In the genomic region with DNA sequence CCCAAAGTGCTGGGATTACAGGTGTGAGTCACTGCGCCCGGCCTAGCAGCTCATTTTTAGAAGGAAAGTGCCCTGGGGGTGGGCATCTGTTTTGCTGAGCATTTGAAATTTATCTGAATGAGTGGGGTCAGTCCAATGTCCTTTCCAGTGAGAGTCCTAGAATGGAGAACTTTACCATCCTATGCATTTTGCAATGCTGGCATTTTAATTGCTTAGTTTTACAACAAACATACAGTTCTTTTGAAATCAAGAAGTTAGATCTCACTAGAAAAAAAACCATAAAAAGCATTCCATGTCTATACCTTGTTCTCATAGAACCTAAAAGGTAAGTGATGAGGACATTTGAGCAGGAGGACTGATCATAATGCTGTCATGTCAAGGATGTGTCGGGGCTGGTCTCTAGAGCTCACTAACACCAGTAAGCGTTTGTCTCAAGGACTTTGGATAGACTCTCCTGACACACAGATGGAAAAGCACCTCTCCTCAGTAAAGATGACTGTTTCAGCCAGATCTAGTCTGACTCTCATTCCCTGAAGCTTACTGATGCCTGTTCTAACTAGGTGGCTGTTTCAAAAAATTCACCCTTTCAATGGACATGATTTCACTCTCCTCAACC, we compare ENCODE assay signal across 19 cellular contexts.
DNase-seq lines count a peak whose midpoint lies in the region; ATAC-seq and TF ChIP-seq lines count a peak whose summit lies in the region.
"Had no signal": no experiment of that assay in that cellular context is flagged by ENCODE, and none has a peak within 500 bp of the region (broad histone marks: within the 10 kb centered on the region; RNA-seq: fewer than 3 reads in every experiment).

No MANE protein-coding gene starts in this region.

- POLR2A ChIA-PET in activated CD8-positive, alpha-beta T cell treated with anti-CD3 and anti-CD28 coated beads, Interleukin-2, amount 10 ng/mL, durations not matched to agents 7 days and 5 days (lab: Charles Lee), result no interaction called here
- POLR2A ChIA-PET in activated CD8-positive, alpha-beta T cell treated with anti-CD3 and anti-CD28 coated beads for 36 hours (lab: Charles Lee), result no interaction called here
- POLR2A ChIA-PET in WTC11 (lab: Charles Lee), result no interaction called here
- POLR2A ChIA-PET in activated CD4-positive, alpha-beta memory T cell treated with anti-CD3 and anti-CD28 coated beads, Interleukin-2, amount 10 ng/mL, durations not matched to agents 7 days and 5 days (lab: Charles Lee), result interaction anchor here (2.3 to 2.4 kb wide), 2 partner anchors 8 to 39 kb away, joined by 6 to 11 read pairs; no protein-coding TSS in a partner anchor

- H3K27me3 ChIP-seq in foreskin keratinocyte (no peaks in the 10 kb centered on the region), osteoblast (ENCODE audit: insufficient read depth, low read length) (no peaks in the 10 kb centered on the region)

- H3K36me3 Mint-ChIP-seq in activated CD8-positive, alpha-beta T cell treated with anti-CD3 and anti-CD28 coated beads, Interleukin-2, amount 10 ng/mL, durations not matched to agents 7 days and 5 days (ENCODE audit: low read depth), result peaks cover 6% of the 10 kb centered on the region
- H3K36me3 Mint-ChIP-seq in activated CD8-positive, alpha-beta T cell treated with anti-CD3 and anti-CD28 coated beads for 36 hours (ENCODE audit: low read depth), result no peaks in the 10 kb centered on the region
- H3K36me3 Mint-ChIP-seq in WTC11, result peaks cover 19% of the 10 kb centered on the region
- H3K36me3 Mint-ChIP-seq in activated CD4-positive, alpha-beta memory T cell treated with anti-CD3 and anti-CD28 coated beads, Interleukin-2, amount 10 ng/mL, durations not matched to agents 7 days and 5 days (ENCODE audit: low read depth), result peaks cover 13% of the 10 kb centered on the region
- H3K36me3 Mint-ChIP-seq in stimulated activated memory B cell treated with anti-CD40 and anti-IgM and Interleukin-4, amounts not matched to agents 10 μg/mL and 1 μg/mL and 100 μg/mL, for 72 hours, result no peaks in the 10 kb centered on the region
- H3K36me3 Mint-ChIP-seq: CD14-positive monocyte, IgD-negative memory B cell had no signal

- no peaks in the 10 kb centered on the region for H3K27me3 Mint-ChIP-seq in activated CD8-positive, alpha-beta T cell treated with anti-CD3 and anti-CD28 coated beads, Interleukin-2, amount 10 ng/mL, durations not matched to agents 7 days and 5 days (ENCODE audit: low read depth)
- no peaks in the 10 kb centered on the region for H3K27me3 Mint-ChIP-seq in activated CD8-positive, alpha-beta T cell treated with anti-CD3 and anti-CD28 coated beads for 36 hours
- H3K27me3 Mint-ChIP-seq in WTC11 (ENCODE audit: low read depth), result no peaks in the 10 kb centered on the region
- no peaks in the 10 kb centered on the region for H3K27me3 Mint-ChIP-seq in activated CD4-positive, alpha-beta memory T cell treated with anti-CD3 and anti-CD28 coated beads, Interleukin-2, amount 10 ng/mL, durations not matched to agents 7 days and 5 days
- peaks cover 18% of the 10 kb centered on the region for H3K27me3 Mint-ChIP-seq in stimulated activated memory B cell treated with anti-CD40 and anti-IgM and Interleukin-4, amounts not matched to agents 10 μg/mL and 1 μg/mL and 100 μg/mL, for 72 hours

- no peak overlapping the region for H3K4me2 ChIP-seq in osteoblast (ENCODE audit: insufficient read depth, low read length)
- H3K4me2 ChIP-seq: PC-9 had no signal

- no peak overlapping the region for H3K4me3 Mint-ChIP-seq in activated CD8-positive, alpha-beta T cell treated with anti-CD3 and anti-CD28 coated beads, Interleukin-2, amount 10 ng/mL, durations not matched to agents 7 days and 5 days
- H3K4me3 Mint-ChIP-seq in activated CD8-positive, alpha-beta T cell treated with anti-CD3 and anti-CD28 coated beads for 36 hours, result no peak overlapping the region
- H3K4me3 Mint-ChIP-seq in WTC11, result no peak overlapping the region
- no peak overlapping the region for H3K4me3 Mint-ChIP-seq in activated CD4-positive, alpha-beta memory T cell treated with anti-CD3 and anti-CD28 coated beads, Interleukin-2, amount 10 ng/mL, durations not matched to agents 7 days and 5 days
- no peak overlapping the region for H3K4me3 Mint-ChIP-seq in stimulated activated memory B cell treated with anti-CD40 and anti-IgM and Interleukin-4, amounts not matched to agents 10 μg/mL and 1 μg/mL and 100 μg/mL, for 72 hours
- H3K4me3 Mint-ChIP-seq: CD14-positive monocyte, IgD-negative memory B cell had no signal

- no peaks in the 10 kb centered on the region for H3K9me3 Mint-ChIP-seq in activated CD8-positive, alpha-beta T cell treated with anti-CD3 and anti-CD28 coated beads, Interleukin-2, amount 10 ng/mL, durations not matched to agents 7 days and 5 days (ENCODE audit: insufficient read depth)
- H3K9me3 Mint-ChIP-seq in activated CD8-positive, alpha-beta T cell treated with anti-CD3 and anti-CD28 coated beads for 36 hours, result no peaks in the 10 kb centered on the region
- H3K9me3 Mint-ChIP-seq in WTC11, result no peaks in the 10 kb centered on the region
- no peaks in the 10 kb centered on the region for H3K9me3 Mint-ChIP-seq in activated CD4-positive, alpha-beta memory T cell treated with anti-CD3 and anti-CD28 coated beads, Interleukin-2, amount 10 ng/mL, durations not matched to agents 7 days and 5 days
- no peaks in the 10 kb centered on the region for H3K9me3 Mint-ChIP-seq in stimulated activated memory B cell treated with anti-CD40 and anti-IgM and Interleukin-4, amounts not matched to agents 10 μg/mL and 1 μg/mL and 100 μg/mL, for 72 hours
- H3K9me3 Mint-ChIP-seq: IgD-negative memory B cell had no signal

- H2AFZ ChIP-seq in osteoblast (ENCODE audit: low read length), result no peak overlapping the region
- H2AFZ ChIP-seq: PC-9 had no signal

- H3K4me3 ChIP-seq in osteoblast (ENCODE audit: insufficient read depth, low read length), result no peak overlapping the region
- H3K4me3 ChIP-seq: PC-9 had no signal

- no peaks in the 10 kb centered on the region for H3K79me2 ChIP-seq in osteoblast (ENCODE audit: insufficient read depth, low read length)

- H4K20me1 ChIP-seq in osteoblast (ENCODE audit: insufficient read depth, low read length), result no peaks in the 10 kb centered on the region

- H3K4me1 Mint-ChIP-seq in activated CD8-positive, alpha-beta T cell treated with anti-CD3 and anti-CD28 coated beads, Interleukin-2, amount 10 ng/mL, durations not matched to agents 7 days and 5 days (ENCODE audit: low read depth), result peaks cover 44% of the 10 kb centered on the region
- H3K4me1 Mint-ChIP-seq in activated CD8-positive, alpha-beta T cell treated with anti-CD3 and anti-CD28 coated beads for 36 hours (ENCODE audit: low read depth), result peaks cover 63% of the 10 kb centered on the region
- peaks cover 4% of the 10 kb centered on the region; the same call in 1 of the 2 replicates for H3K4me1 Mint-ChIP-seq in WTC11
- peaks cover 35% of the 10 kb centered on the region for H3K4me1 Mint-ChIP-seq in activated CD4-positive, alpha-beta memory T cell treated with anti-CD3 and anti-CD28 coated beads, Interleukin-2, amount 10 ng/mL, durations not matched to agents 7 days and 5 days
- H3K4me1 Mint-ChIP-seq in stimulated activated memory B cell treated with anti-CD40 and anti-IgM and Interleukin-4, amounts not matched to agents 10 μg/mL and 1 μg/mL and 100 μg/mL, for 72 hours, result peaks cover 15% of the 10 kb centered on the region

- CTCF ChIA-PET in activated CD8-positive, alpha-beta T cell treated with anti-CD3 and anti-CD28 coated beads, Interleukin-2, amount 10 ng/mL, durations not matched to agents 7 days and 5 days (lab: Charles Lee), result interaction anchor here (1.8 to 2.2 kb wide), 2 partner anchors 13 to 64 kb away, joined by 7 to 10 read pairs; no protein-coding TSS in a partner anchor
- CTCF ChIA-PET in activated CD8-positive, alpha-beta T cell treated with anti-CD3 and anti-CD28 coated beads for 36 hours (lab: Charles Lee), result interaction anchor here (1.0 to 2.5 kb wide), 5 partner anchors 13 to 309 kb away, joined by 3 to 20 read pairs (median 5); no protein-coding TSS in a partner anchor
- CTCF ChIA-PET in WTC11 (lab: Charles Lee), result interaction anchor here (1.5 kb wide), 1 partner anchor 17 kb away, joined by 3 read pairs; no protein-coding TSS in a partner anchor
- CTCF ChIA-PET in activated CD4-positive, alpha-beta memory T cell treated with anti-CD3 and anti-CD28 coated beads, Interleukin-2, amount 10 ng/mL, durations not matched to agents 7 days and 5 days (lab: Charles Lee), result interaction anchor here (0.6 to 1.8 kb wide), 2 partner anchors 13 to 16 kb away, joined by 3 to 4 read pairs; no protein-coding TSS in a partner anchor

- H3K27ac ChIP-seq in foreskin keratinocyte, result peak overlapping the region; percentile 44
- no peak overlapping the region for H3K27ac ChIP-seq in osteoblast (ENCODE audit: low read depth, low read length)
- H3K27ac ChIP-seq: PC-9 had no signal

- TF ChIP-seq CTCF in activated CD8-positive, alpha-beta T cell treated with anti-CD3 and anti-CD28 coated beads for 36 hours (IDR thresholded peaks at IDR 0.05), result no peak
- TF ChIP-seq CTCF in WTC11 (IDR thresholded peaks at IDR 0.05) (no peak), foreskin keratinocyte (conservative IDR thresholded peaks at IDR 0.05) (no peak), osteoblast (IDR thresholded peaks at IDR 0.05; ENCODE audit: extremely low read depth, low read depth, low read length) (no peak)

- H3K36me3 ChIP-seq in osteoblast (ENCODE audit: insufficient read depth, low read length), result no peaks in the 10 kb centered on the region

- intact Hi-C loops in activated CD8-positive, alpha-beta T cell treated with anti-CD3 and anti-CD28 coated beads for 36 hours (cut with micrococcal nuclease), result no loop called here

- DNase-seq in activated CD8-positive, alpha-beta T cell treated with anti-CD3 and anti-CD28 coated beads, Interleukin-2, amount 10 ng/mL, durations not matched to agents 7 days and 5 days, result no peak
- DNase-seq in activated CD8-positive, alpha-beta T cell treated with anti-CD3 and anti-CD28 coated beads for 36 hours, result no peak
- DNase-seq in WTC11 (ENCODE audit: low spot score) (no peak), foreskin keratinocyte (peak; percentile 72 to 89), NCI-H2227 treated with DMSO at 0.1 percent for 48 hours (lab: John Stamatoyannopoulos, UW) (no peak), osteoblast (ENCODE audit: insufficient read length, low spot score, missing footprints) (no peak)
- no peak for DNase-seq in activated CD4-positive, alpha-beta memory T cell treated with anti-CD3 and anti-CD28 coated beads, Interleukin-2, amount 10 ng/mL, durations not matched to agents 7 days and 5 days
- DNase-seq: 8988T, DMS53, NCI-H1417 treated with DMSO at 0.1 percent for 48 hours, NCI-H2029 treated with DMSO at 0.1 percent for 48 hours, NCI-H226, NCI-H526 treated with DMSO at 0.1 percent for 48 hours, PC-9, Right ventricle myocardium superior, SK-N-SH had no signal

- no peaks in the 10 kb centered on the region for H3K9me3 ChIP-seq in osteoblast (ENCODE audit: low read depth, low read length)
- H3K9me3 ChIP-seq: SK-N-SH had no signal

- peak overlapping the region; percentile 16 for H3K27ac Mint-ChIP-seq in activated CD8-positive, alpha-beta T cell treated with anti-CD3 and anti-CD28 coated beads, Interleukin-2, amount 10 ng/mL, durations not matched to agents 7 days and 5 days
- H3K27ac Mint-ChIP-seq in activated CD8-positive, alpha-beta T cell treated with anti-CD3 and anti-CD28 coated beads for 36 hours, result no peak overlapping the region
- 0 out of 2 replicates have a peak overlapping the region, but pooled peaks have one; percentile 22 for H3K27ac Mint-ChIP-seq in WTC11
- no peak overlapping the region for H3K27ac Mint-ChIP-seq in activated CD4-positive, alpha-beta memory T cell treated with anti-CD3 and anti-CD28 coated beads, Interleukin-2, amount 10 ng/mL, durations not matched to agents 7 days and 5 days
- no peak overlapping the region for H3K27ac Mint-ChIP-seq in stimulated activated memory B cell treated with anti-CD40 and anti-IgM and Interleukin-4, amounts not matched to agents 10 μg/mL and 1 μg/mL and 100 μg/mL, for 72 hours
- H3K27ac Mint-ChIP-seq: CD14-positive monocyte had no signal

- H3K4me1 ChIP-seq in foreskin keratinocyte (peaks cover 25% of the 10 kb centered on the region), osteoblast (ENCODE audit: insufficient read depth, low read length) (peaks cover 39% of the 10 kb centered on the region)

- ATAC-seq in activated CD8-positive, alpha-beta T cell treated with anti-CD3 and anti-CD28 coated beads, Interleukin-2, amount 10 ng/mL, durations not matched to agents 7 days and 5 days, result no peak
- ATAC-seq in activated CD8-positive, alpha-beta T cell treated with anti-CD3 and anti-CD28 coated beads for 36 hours, result no peak
- no peak for ATAC-seq in WTC11
- peak; percentile 82 for ATAC-seq in foreskin keratinocyte
- ATAC-seq in stimulated activated memory B cell treated with anti-CD40 and anti-IgM and Interleukin-4, amounts not matched to agents 10 μg/mL and 1 μg/mL and 100 μg/mL, for 72 hours, result no peak

Comparison
In these comparisons a context has a peak if more than half of its experiments do, and no peak if none do; other contexts are left out.
1. H3K27ac Mint-ChIP-seq: peak in activated CD8-positive, alpha-beta T cell treated with anti-CD3 and anti-CD28 coated beads, Interleukin-2, amount 10 ng/mL, durations not matched to agents 7 days and 5 days (single experiment) and WTC11 (single experiment); none in activated CD8-positive, alpha-beta T cell treated with anti-CD3 and anti-CD28 coated beads for 36 hours (single experiment), activated CD4-positive, alpha-beta memory T cell treated with anti-CD3 and anti-CD28 coated beads, Interleukin-2, amount 10 ng/mL, durations not matched to agents 7 days and 5 days (single experiment) and stimulated activated memory B cell treated with anti-CD40 and anti-IgM and Interleukin-4, amounts not matched to agents 10 μg/mL and 1 μg/mL and 100 μg/mL, for 72 hours (single experiment).
2. DNase-seq: peak in foreskin keratinocyte (2 of 2); none in activated CD8-positive, alpha-beta T cell treated with anti-CD3 and anti-CD28 coated beads, Interleukin-2, amount 10 ng/mL, durations not matched to agents 7 days and 5 days (single experiment), activated CD8-positive, alpha-beta T cell treated with anti-CD3 and anti-CD28 coated beads for 36 hours (single experiment), WTC11 (single experiment), activated CD4-positive, alpha-beta memory T cell treated with anti-CD3 and anti-CD28 coated beads, Interleukin-2, amount 10 ng/mL, durations not matched to agents 7 days and 5 days (single experiment), NCI-H2227 treated with DMSO at 0.1 percent for 48 hours (single experiment) and osteoblast (single experiment).